Comparison of ENCODE assay signal across 8 cellular contexts in the genomic region with DNA sequence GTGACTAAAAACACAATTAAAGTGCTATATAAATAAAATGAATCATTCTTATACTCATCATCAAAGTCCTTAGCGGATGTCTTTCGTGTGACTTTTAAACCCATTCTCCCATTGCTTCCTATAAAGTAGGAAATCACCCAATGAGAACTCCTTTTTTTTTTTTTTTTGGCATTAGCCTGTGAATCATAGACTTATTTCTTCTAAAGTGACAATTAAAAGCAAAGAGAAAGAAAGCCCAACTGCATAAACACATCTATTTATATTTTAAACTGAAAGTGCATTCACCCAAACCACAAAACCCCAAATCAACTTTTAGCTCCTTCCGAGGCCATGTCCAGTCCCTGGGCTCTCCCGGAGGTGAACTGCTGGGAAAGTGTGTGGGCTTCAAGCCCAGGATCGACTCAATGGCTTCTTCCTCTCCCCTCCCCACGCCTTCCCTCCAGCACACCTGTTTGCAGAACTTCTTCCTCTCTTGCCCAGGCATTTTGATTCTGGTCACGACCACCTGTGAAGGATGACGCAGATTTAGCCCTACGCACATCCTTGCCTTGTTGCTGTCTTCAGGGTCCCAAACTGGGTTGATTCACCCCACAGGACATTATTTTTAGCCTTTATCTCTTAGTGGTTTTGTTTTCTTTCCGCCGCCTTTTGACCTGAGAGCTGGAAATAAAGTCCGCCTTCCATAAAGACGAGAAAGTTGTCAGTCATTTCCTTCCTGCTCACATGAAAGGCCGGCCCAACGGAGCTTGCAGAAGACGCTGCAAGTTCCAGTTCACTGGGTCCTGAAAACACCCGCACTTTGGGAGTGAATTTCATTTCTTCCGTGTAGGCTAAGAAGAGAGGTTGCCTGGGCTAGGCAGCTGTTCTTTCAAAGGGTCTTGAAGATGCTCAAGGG.
DNase-seq lines count a peak whose midpoint lies in the region; ATAC-seq and FAIRE-seq lines count a peak whose summit lies in the region.
"Had no signal": no experiment of that assay in that cellular context is flagged by ENCODE, and none has a peak within 500 bp of the region (broad histone marks: within the 10 kb centered on the region; RNA-seq: fewer than 3 reads in every experiment).

No MANE protein-coding gene starts in this region.

- no peak overlapping the region for H3K4me3 ChIP-seq in mesenchymal stem cell (ENCODE audit: insufficient read depth in 1 of 2, low read depth in 1 of 2, low read length in 2 of 2)

- no peaks in the 10 kb centered on the region for H3K27me3 ChIP-seq in mesenchymal stem cell (ENCODE audit: control insufficient read depth in 1 of 2, insufficient read depth in 1 of 2, low read length in 2 of 2)

- peak; percentile 86 for ATAC-seq in GM18907 (IDR thresholded peaks at IDR 0.05; ENCODE audit: unreplicated experiment)
- ATAC-seq in HG02642 (IDR thresholded peaks at IDR 0.05; ENCODE audit: poor library complexity, unreplicated experiment): peak; percentile 83

- H2BK12ac ChIP-seq in mesenchymal stem cell (ENCODE audit: low read length in 2 of 2): peak overlapping the region in 1 of 2 experiments; percentile 59

- H2BK5ac ChIP-seq in mesenchymal stem cell (ENCODE audit: low read depth, low read length, poor library complexity, severe bottlenecking): peak overlapping the region; percentile 1

- no peak overlapping the region for H3K9ac ChIP-seq in mesenchymal stem cell (ENCODE audit: low read length)

- DNase-seq in RCC 7860 (ENCODE audit: low spot score) (peak; percentile 7), mesenchymal stem cell (peak; percentile 55), amygdala (lab: John Stamatoyannopoulos, UW) (no peak), mucosa of gallbladder (ENCODE audit: low spot score) (no peak), NCI-H82 (lab: John Stamatoyannopoulos, UW) (no peak)

- no peak overlapping the region for H2BK15ac ChIP-seq in mesenchymal stem cell (ENCODE audit: low read depth, poor library complexity, severe bottlenecking)

- H3K79me1 ChIP-seq in mesenchymal stem cell (replicated peaks; ENCODE audit: low read length, poor library complexity, severe bottlenecking): no peaks in the 10 kb centered on the region

- no peak overlapping the region for H4K8ac ChIP-seq in mesenchymal stem cell (ENCODE audit: low read length)

- peak overlapping the region; percentile 69 for H2AK5ac ChIP-seq in mesenchymal stem cell (ENCODE audit: low read length, severe bottlenecking)

- H2BK120ac ChIP-seq in mesenchymal stem cell (ENCODE audit: low read depth, low read length): no peak overlapping the region

- H4K91ac ChIP-seq in mesenchymal stem cell (ENCODE audit: low read length): no peak overlapping the region

- 86% methylated on average over 18 of the region's 18 CpGs for WGBS in mesenchymal stem cell

- FAIRE-seq in RCC 7860 (lab: Jason Lieb, UNC): peak; percentile 8
- FAIRE-seq: islet of Langerhans had no signal

- H3K18ac ChIP-seq in mesenchymal stem cell (ENCODE audit: low read depth in 1 of 2, low read length in 2 of 2): peak overlapping the region in 1 of 2 experiments; percentile 54

- H3K14ac ChIP-seq in mesenchymal stem cell (ENCODE audit: low read length in 2 of 2): no peak overlapping the region

- H3K4me1 ChIP-seq in mesenchymal stem cell (ENCODE audit: control insufficient read depth, insufficient read depth, low read depth, low read length): peaks cover 4% of the 10 kb centered on the region

- peak overlapping the region in 1 of 2 experiments; percentile 38 for H3K4ac ChIP-seq in mesenchymal stem cell (ENCODE audit: low read depth in 1 of 2, low read length in 2 of 2)

- H3K4me2 ChIP-seq in mesenchymal stem cell (ENCODE audit: low read length, poor library complexity, severe bottlenecking): peak overlapping the region; percentile 37

- H3K27ac ChIP-seq in mesenchymal stem cell (ENCODE audit: low read length, poor library complexity, severe bottlenecking): peak overlapping the region; percentile 10

- H3K9me3 ChIP-seq in mesenchymal stem cell (ENCODE audit: control insufficient read depth, low read length): no peaks in the 10 kb centered on the region

- H3K23ac ChIP-seq in mesenchymal stem cell (ENCODE audit: low read length in 2 of 2): no peak overlapping the region

- no peak overlapping the region for H2AFZ ChIP-seq in mesenchymal stem cell (ENCODE audit: low read depth, low read length)

- H3K36me3 ChIP-seq in mesenchymal stem cell (ENCODE audit: control insufficient read depth in 1 of 2, insufficient read depth in 2 of 2, low read depth in 1 of 2, low read length in 2 of 2): no peaks in the 10 kb centered on the region

Comparison
In these comparisons a context has a peak if more than half of its experiments do, and no peak if none do; other contexts are left out.
1. DNase-seq: peak in RCC 7860 (single experiment) and mesenchymal stem cell (single experiment); none in amygdala (0 of 56), mucosa of gallbladder (single experiment) and NCI-H82 (single experiment).